ENCODE assay signal across 26 cellular contexts in genomic region chr4:18042012-18042411, GRCh38.
"Had no signal": no experiment of that assay in that cellular context is flagged by ENCODE, and none has a peak within 500 bp of the region (broad histone marks: within the 10 kb centered on the region; RNA-seq: fewer than 3 reads in every experiment).

No MANE protein-coding gene starts in this region.

- H3K4me3 ChIP-seq: stomach, suprapubic skin, testis, thoracic aorta, thyroid gland, tibial artery, tibial nerve, transverse colon, upper lobe of left lung, upper lobe of right lung, uterus, vagina had no signal

- DNase-seq: stimulated activated CD4-positive, alpha-beta T cell treated with anti-CD3 and anti-CD28 coated beads, Interleukin-2, amount 100 ng/mL, for 48 hours; stimulated activated CD4-positive, alpha-beta T cell treated with anti-CD3 and anti-CD28 coated beads, Interleukin-4, amount 100 ng/mL, for 1 hour; stimulated activated CD4-positive, alpha-beta T cell treated with anti-CD3 and anti-CD28 coated beads, Interleukin-4, amount 100 ng/mL, for 24 hours; stimulated activated CD4-positive, alpha-beta T cell treated with anti-CD3 and anti-CD28 coated beads, Interleukin-4, amount 100 ng/mL, for 4 hours; stimulated activated CD8-positive, alpha-beta memory T cell treated with anti-CD3 and anti-CD28 coated beads, Interleukin-4, amount 100 ng/mL, for 48 hours; stimulated activated naive B cell treated with anti-CD40 and anti-IgM and Interleukin-4, amounts not matched to agents 10 μg/mL and 1 μg/mL and 100 μg/mL, for 72 hours; stimulated activated naive CD4-positive, alpha-beta T cell; stimulated activated naive CD4-positive, alpha-beta T cell treated with Interleukin-2 at 50 U/mL for 16 hours; stimulated activated naive CD8-positive, alpha-beta T cell treated with anti-CD3 and anti-CD28 coated beads, Interleukin-15, amount 100 ng/mL, for 72 hours; stimulated activated naive CD8-positive, alpha-beta T cell treated with anti-CD3 and anti-CD28 coated beads, Interleukin-15, Interleukin-2, amounts not matched to agents 100 U/mL and 50 U/mL, for 24 hours; stomach; substantia nigra; testis; thyroid gland; tibial artery; transverse colon; upper lobe of left lung; upper lobe of right lung; uterus had no signal

- H3K27ac ChIP-seq: stomach, suprapubic skin, testis, thoracic aorta, thyroid gland, tibial artery, tibial nerve, transverse colon, upper lobe of left lung, upper lobe of right lung, uterus, vagina had no signal

- H3K36me3 ChIP-seq: stomach, suprapubic skin, thoracic aorta, thyroid gland, tibial artery, tibial nerve, transverse colon, upper lobe of left lung, upper lobe of right lung, uterus, vagina had no signal

- H3K4me1 ChIP-seq: stomach, suprapubic skin, testis, thyroid gland, tibial artery, tibial nerve, transverse colon, upper lobe of left lung, upper lobe of right lung, uterus, vagina had no signal

- FAIRE-seq: urothelium cell line had no signal

- H3K9me3 ChIP-seq: stomach, suprapubic skin, testis, thoracic aorta, thyroid gland, tibial artery, tibial nerve, transverse colon, upper lobe of left lung, upper lobe of right lung, uterus, vagina had no signal

- H3K27me3 ChIP-seq: stomach, suprapubic skin, testis, thyroid gland, tibial artery, tibial nerve, transverse colon, upper lobe of left lung, upper lobe of right lung, uterus, vagina had no signal

- ATAC-seq: stimulated activated effector memory CD8-positive, alpha-beta T cell treated with anti-CD3 and anti-CD28 coated beads, Interleukin-12 subunit alpha, Interleukin-12 subunit beta, amount 100 ng/mL, for 72 hours; stimulated activated memory B cell treated with anti-CD40 and anti-IgM and Interleukin-4, amounts not matched to agents 10 μg/mL and 1 μg/mL and 100 μg/mL, for 72 hours; stimulated activated naive B cell treated with anti-CD40 and anti-IgM and Interleukin-4, amounts not matched to agents 10 μg/mL and 1 μg/mL and 100 μg/mL, for 72 hours; stimulated activated naive CD8-positive, alpha-beta T cell treated with anti-CD3 and anti-CD28 coated beads, Interleukin-15, amount 100 ng/mL, for 72 hours; stimulated activated naive CD8-positive, alpha-beta T cell treated with anti-CD3 and anti-CD28 coated beads, Interleukin-15, Interleukin-2, amounts not matched to agents 100 U/mL and 50 U/mL, for 24 hours; upper lobe of right lung had no signal
